Comparison of ENCODE assay signal across 22 cellular contexts in the genomic region with DNA sequence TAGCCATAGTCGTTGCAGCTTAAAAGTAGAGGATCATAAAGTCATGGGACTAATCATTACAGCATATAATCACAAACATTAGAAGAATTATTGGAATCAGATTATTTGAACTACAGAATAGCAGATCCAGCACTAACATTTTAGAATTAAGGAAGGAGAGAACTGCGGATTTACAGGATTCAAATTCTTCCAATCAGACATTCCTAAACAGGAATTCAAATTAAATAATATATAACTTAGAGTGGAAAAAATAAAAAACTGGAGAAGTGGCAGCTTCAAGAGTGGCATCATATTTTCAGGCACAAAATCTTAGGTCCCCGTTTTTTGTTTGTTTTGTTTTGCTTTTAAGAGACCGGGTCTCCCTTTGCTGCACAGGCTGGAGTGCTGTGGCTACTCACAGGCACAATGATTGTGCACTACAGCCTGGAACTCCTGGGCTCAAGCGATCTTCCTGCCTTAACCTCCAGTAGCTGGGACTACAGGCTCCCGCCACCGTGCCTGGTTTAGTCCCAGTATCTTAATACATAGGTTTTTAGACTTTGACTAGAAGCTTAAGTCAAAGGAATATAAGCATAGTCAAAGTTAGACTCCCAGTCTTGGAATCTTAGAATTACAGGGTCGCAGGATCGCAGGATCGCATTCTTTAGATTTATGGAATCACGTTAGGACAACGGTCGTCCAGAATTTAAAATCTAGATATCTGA. TPM values are rescaled to one million over a fixed set of nuclear protein-coding genes. Genes with fewer than 3 reads are reported as not detected.
DNase-seq lines count a peak whose midpoint lies in the region; ATAC-seq, FAIRE-seq and TF ChIP-seq lines count a peak whose summit lies in the region.
"Had no signal": no experiment of that assay in that cellular context is flagged by ENCODE, and none has a peak within 500 bp of the region (broad histone marks: within the 10 kb centered on the region; RNA-seq: fewer than 3 reads in every experiment).

No MANE protein-coding gene starts in this region.

- intact Hi-C loops in IMR-90 (cut with micrococcal nuclease), result no loop called here

- CTCF ChIA-PET in IMR-90 (lab: Yijun Ruan, JAX), result no interaction called here
- CTCF ChIA-PET in H1 (lab: Charles Lee; ENCODE audit: partially characterized antibody), result interaction anchor here (0.8 to 1.4 kb wide), 4 partner anchors 9 to 39 kb away, joined by 3 to 4 read pairs (median 4); no protein-coding TSS in a partner anchor

- H3K36me3 ChIP-seq in IMR-90 (ENCODE audit: control insufficient read depth, insufficient read depth, low read length) (no peaks in the 10 kb centered on the region; the same call in 1 of the 2 replicates), H1 (ENCODE audit: control insufficient read depth in 2 of 4, insufficient read depth in 4 of 4, low read length in 3 of 4) (peaks cover 0 to 6% (median 0%) of the 10 kb centered on the region in 4 experiments; a peak in 1 of 8 replicates), skeletal muscle satellite cell (ENCODE audit: insufficient read depth, low read length) (no peaks in the 10 kb centered on the region)

- H3K9me1 ChIP-seq in IMR-90 (ENCODE audit: insufficient read depth, low read length), result no peaks in the 10 kb centered on the region; the same call in 1 of the 2 replicates

- DNase-seq in DMS 273 (lab: John Stamatoyannopoulos, UW; ENCODE audit: unreplicated experiment) (peak; percentile 8), DMS 273 treated with DMSO at 0.1 percent for 48 hours (lab: John Stamatoyannopoulos, UW) (no peak), IMR-90 (no peak), H1 (ENCODE audit: low read depth in 1 of 2, low spot score in 2 of 2) (no peak), putamen (ENCODE audit: low spot score) (no peak), GM13976 (ENCODE audit: low spot score) (no peak)
- no peak for DNase-seq in effector CD4-positive, alpha-beta T cell
- DNase-seq: C1 segment of cervical spinal cord; Caco-2; DMS79; GDM1; GM23248; NCI-H1417; NCI-H2029; NCI-H524; NK-92 treated with Interleukin-12 subunit alpha and Interleukin-12 subunit beta, amount 100 ng/mL, for 24 hours; PC-3 had no signal

- FAIRE-seq in H1 (lab: Jason Lieb, UNC), result no peak
- FAIRE-seq: GM12892, HepG2 had no signal

- BruUV-seq in IMR-90 (replicated peaks; lab: Mats Ljungman, UMichigan), result no TSS peak

- POLR2A ChIA-PET in IMR-90 (lab: Charles Lee; ENCODE audit: unreplicated experiment), result no interaction called here
- POLR2A ChIA-PET in H1 (lab: Charles Lee; ENCODE audit: partially characterized antibody), result no interaction called here

- no peak overlapping the region for H3K9ac ChIP-seq in IMR-90 (ENCODE audit: low read depth, low read length)
- H3K9ac ChIP-seq in H1 (replicated peaks in 1 of 4; ENCODE audit: extremely low read depth in 1 of 4, low read depth in 3 of 4, low read length in 3 of 4), result no peak overlapping the region
- no peak overlapping the region for H3K9ac ChIP-seq in skeletal muscle satellite cell (ENCODE audit: low read depth, low read length)
- H3K9ac ChIP-seq: GM23248 had no signal

- no peaks in the 10 kb centered on the region for H3K79me2 ChIP-seq in H1 (ENCODE audit: control insufficient read depth in 1 of 2, insufficient read depth in 2 of 2, low read length in 2 of 2)

- H4K5ac ChIP-seq in IMR-90 (ENCODE audit: low read depth, low read length) (no peak overlapping the region), H1 (ENCODE audit: insufficient read length, low read depth, low read length) (no peak overlapping the region)

- ATAC-seq in IMR-90 (ENCODE audit: low read depth), result no peak
- ATAC-seq: HepG2, PC-3 had no signal

- peaks cover 17% of the 10 kb centered on the region; the same call in 1 of the 2 replicates for H3K23me2 ChIP-seq in H1 (ENCODE audit: low read depth, low read length)

- H2BK20ac ChIP-seq in IMR-90 (ENCODE audit: low read depth, low read length) (no peak overlapping the region), H1 (ENCODE audit: low read length) (no peak overlapping the region)

- H4K20me1 ChIP-seq in IMR-90 (ENCODE audit: insufficient read depth, low read length) (peaks cover 3% of the 10 kb centered on the region; the same call in 1 of the 2 replicates), H1 (replicated peaks in 1 of 2; ENCODE audit: control insufficient read depth in 1 of 2, insufficient read depth in 2 of 2, low read length in 2 of 2) (peaks cover 10 to 24% of the 10 kb centered on the region in 2 experiments)

- H3K4me3 ChIP-seq in IMR-90 (ENCODE audit: insufficient read depth, low read depth, low read length), result no peak overlapping the region
- H3K4me3 ChIP-seq in H1 (ENCODE audit: extremely low read depth in 1 of 4, insufficient read depth in 2 of 4, low read depth in 3 of 4, low read length in 4 of 4), result peak overlapping the region in 1 of 4 experiments; percentile 59; a peak in 1 of 8 replicates
- no peak overlapping the region for H3K4me3 ChIP-seq in skeletal muscle satellite cell (ENCODE audit: low read length)
- H3K4me3 ChIP-seq: GM23248 had no signal

- no peak overlapping the region for H2BK120ac ChIP-seq in IMR-90 (ENCODE audit: low read depth, low read length)
- H2BK120ac ChIP-seq in H1 (replicated peaks; ENCODE audit: low read depth, low read length), result no peak overlapping the region

- H2AK5ac ChIP-seq in IMR-90 (ENCODE audit: low read depth, low read length) (peak overlapping the region; percentile 15; the same call in 1 of the 2 replicates), H1 (ENCODE audit: low read depth, low read length) (no peak overlapping the region)

- H2BK5ac ChIP-seq in IMR-90 (ENCODE audit: low read depth, low read length, poor library complexity, severe bottlenecking) (no peak overlapping the region), H1 (ENCODE audit: low read depth, low read length) (no peak overlapping the region)

- TF ChIP-seq EP300 in H1 (IDR thresholded peaks at IDR 0.05; ENCODE audit: borderline replicate concordance in 1 of 2, low read depth in 2 of 2, low read length in 2 of 2), result no peak

- H3K18ac ChIP-seq in IMR-90 (ENCODE audit: low read depth, low read length) (no peak overlapping the region), H1 (ENCODE audit: extremely low read depth, low read length) (no peak overlapping the region)

- H2BK15ac ChIP-seq in IMR-90 (ENCODE audit: low read depth, low read length), result no peak overlapping the region
- H2BK15ac ChIP-seq in H1 (ENCODE audit: low read length), result no peak overlapping the region

- H4K8ac ChIP-seq in IMR-90 (ENCODE audit: low read depth in 2 of 2, low read length in 2 of 2) (no peak overlapping the region), H1 (ENCODE audit: extremely low read depth, insufficient read depth, low read length) (no peak overlapping the region)

- H3K23ac ChIP-seq in IMR-90 (ENCODE audit: low read depth, low read length), result peak overlapping the region; percentile 34; the same call in 1 of the 2 replicates
- H3K23ac ChIP-seq in H1 (ENCODE audit: insufficient read length), result no peak overlapping the region

- no peak overlapping the region for H3K27ac ChIP-seq in IMR-90 (ENCODE audit: insufficient read depth, low read length)
- H3K27ac ChIP-seq in H1 (ENCODE audit: low read depth, low read length), result no peak overlapping the region
- H3K27ac ChIP-seq: 22Rv1, GM23248 had no signal

- H3K4me1 ChIP-seq in IMR-90 (ENCODE audit: control insufficient read depth, insufficient read depth, low read length) (peaks cover 4% of the 10 kb centered on the region; the same call in 1 of the 2 replicates), H1 (replicated peaks in 1 of 4; ENCODE audit: control insufficient read depth in 3 of 4, insufficient read depth in 4 of 4, low read length in 3 of 4) (peaks cover 10 to 34% (median 18%) of the 10 kb centered on the region in 4 experiments), skeletal muscle satellite cell (ENCODE audit: control insufficient read depth, insufficient read depth, low read length) (peaks cover 9% of the 10 kb centered on the region)
- H3K4me1 ChIP-seq: Caco-2 had no signal

- in situ Hi-C loops in IMR-90 (cut with MboI; ENCODE audit: low sequenced_read_pairs), result no loop called here
- in situ Hi-C loops in GM13976 (cut with MboI; ENCODE audit: low sequenced_read_pairs, unreplicated experiment), result no loop called here

- 21% methylated on average over 3 of the region's 13 CpGs; no CpG with 5 or more reads in 1 of the 2 experiments for WGBS in IMR-90 (ENCODE audit: extremely low coverage in 2 of 2, insufficient read length in 1 of 2), 2 experiments
- WGBS in H1 (ENCODE audit: extremely low coverage in 1 of 2, insufficient coverage in 1 of 2, insufficient read length in 1 of 2, insufficient replicate concordance in 2 of 2, low coverage in 1 of 2, low lambda C conversion rate in 2 of 2, missing lambda C conversion rate in 1 of 2), 2 experiments, result 19% methylated on average over 13 of the region's 13 CpGs; no CpG with 5 or more reads in 1 of the 2 experiments

- no peak for TF ChIP-seq RAD21 in IMR-90 (IDR thresholded peaks at IDR 0.05; ENCODE audit: low read length)
- TF ChIP-seq RAD21 in H1 (IDR thresholded peaks at IDR 0.05 in 1 of 2, conservative IDR thresholded peaks at IDR 0.05 in 1 of 2; ENCODE audit: low read depth in 2 of 2, low read length in 2 of 2), result no peak

- H4K91ac ChIP-seq in IMR-90 (ENCODE audit: insufficient read depth, low read depth, low read length) (no peak overlapping the region), H1 (replicated peaks; ENCODE audit: insufficient read length, low read length) (no peak overlapping the region)

- no peak overlapping the region for H2BK12ac ChIP-seq in H1 (ENCODE audit: low read depth, low read length)

- dilution Hi-C loops in IMR-90 (cut with HindIII; ENCODE audit: low sequenced_read_pairs, unreplicated experiment), result no loop called here

- no peak overlapping the region for H2AK9ac ChIP-seq in IMR-90 (replicated peaks; ENCODE audit: low read depth, low read length, poor library complexity)

- H3K4ac ChIP-seq in IMR-90 (ENCODE audit: low read depth, low read length) (no peak overlapping the region), H1 (replicated peaks; ENCODE audit: insufficient read length, low read depth, low read length) (no peak overlapping the region)

- peaks cover 28% of the 10 kb centered on the region for H3K9me3 ChIP-seq in IMR-90 (ENCODE audit: control insufficient read depth, insufficient read depth, low read length)
- no peaks in the 10 kb centered on the region for H3K9me3 ChIP-seq in H1 (ENCODE audit: insufficient read depth in 2 of 2, low read depth in 1 of 2, low read length in 1 of 2)
- no peaks in the 10 kb centered on the region for H3K9me3 ChIP-seq in skeletal muscle satellite cell (replicated peaks; ENCODE audit: low read length)
- H3K9me3 ChIP-seq: Caco-2 had no signal

- TF ChIP-seq POLR2A in IMR-90 (IDR thresholded peaks at IDR 0.05; ENCODE audit: low read depth, low read length) (no peak), H1 (IDR thresholded peaks at IDR 0.05; ENCODE audit: control extremely low read depth in 1 of 2, low read depth in 2 of 2, low read length in 2 of 2) (no peak)

- H3K27me3 ChIP-seq in IMR-90 (ENCODE audit: control insufficient read depth, insufficient read depth, low read length) (peaks cover 96% of the 10 kb centered on the region), H1 (replicated peaks in 1 of 4; ENCODE audit: control insufficient read depth in 3 of 4, extremely low read depth in 1 of 4, insufficient read depth in 3 of 4, low read length in 3 of 4) (peaks cover 99 to 100% (median 100%) of the 10 kb centered on the region in 4 experiments), skeletal muscle satellite cell (ENCODE audit: control insufficient read depth, insufficient read depth, low read length) (peaks cover 96% of the 10 kb centered on the region)

- H3K79me1 ChIP-seq in IMR-90 (ENCODE audit: low read depth in 1 of 2, low read length in 2 of 2) (no peaks in the 10 kb centered on the region), H1 (ENCODE audit: low read depth, low read length) (no peaks in the 10 kb centered on the region)

- TF ChIP-seq CTCF in IMR-90 (conservative IDR thresholded peaks at IDR 0.05; ENCODE audit: low read depth, low read length) (no peak), H1 (IDR thresholded peaks at IDR 0.05; ENCODE audit: control extremely low read depth in 1 of 3, insufficient read depth in 1 of 3, low read depth in 1 of 3, low read length in 3 of 3) (no peak), GM13976 (IDR thresholded peaks at IDR 0.05; ENCODE audit: borderline replicate concordance, control extremely low read depth, extremely low read depth, insufficient read depth, missing control alignments) (no peak)

- H3K14ac ChIP-seq in IMR-90 (replicated peaks; ENCODE audit: low read depth, low read length) (no peak overlapping the region), H1 (ENCODE audit: insufficient read length) (no peak overlapping the region)

- H3K4me2 ChIP-seq in IMR-90 (ENCODE audit: low read depth, low read length), result no peak overlapping the region
- H3K4me2 ChIP-seq in H1 (ENCODE audit: insufficient read depth in 1 of 2, low read depth in 2 of 2, low read length in 2 of 2), result peak overlapping the region in 1 of 2 experiments; percentile 72; a peak in 1 of 4 replicates
- H3K4me2 ChIP-seq in skeletal muscle satellite cell (ENCODE audit: low read length), result peak overlapping the region; percentile 34

- no peak overlapping the region for H3K56ac ChIP-seq in IMR-90 (ENCODE audit: extremely low read depth, insufficient read depth, low read length)
- H3K56ac ChIP-seq in H1 (replicated peaks; ENCODE audit: insufficient read length, low read depth, low read length), result no peak overlapping the region

- H2AFZ ChIP-seq in IMR-90 (replicated peaks; ENCODE audit: low read length, poor library complexity) (no peak overlapping the region), H1 (ENCODE audit: low read length) (no peak overlapping the region)
- H2AFZ ChIP-seq: GM23248 had no signal

RNA-seq across cellular contexts. Expression of gene FOXE1, which starts 2.1 kb away (rescaled TPM):
- total RNA-seq in IMR-90 (2012; rRNA removed), result under 0.01 and 0.28 TPM in 2 replicates
- polyA plus RNA-seq in IMR-90 (2012; rRNA removed) (0.22 TPM in 2 replicates), H1 (2011; rRNA removed) (0.03 TPM in 2 replicates)
- 0.14 and 0.36 TPM in 2 replicates for polyA plus RNA-seq in IMR-90 (2012; cell fraction: cytosol; rRNA removed)
- 0.52 and 0.65 TPM in 2 replicates for polyA plus RNA-seq in IMR-90 (2012; cell fraction: nucleus; rRNA removed; ENCODE audit: low replicate concordance)
- not detected in 2 replicates for total RNA-seq in H1 (2021; fragmentation: NEBNext Ultra II Directional; extraction: Animal tissue kit (Norgen Biotek cat#: 25700))
- 0.03 TPM for polyA plus RNA-seq in H1 (2011; cell fraction: cytosol; rRNA removed)
- not detected for polyA plus RNA-seq in H1 (2011; cell fraction: nucleus; rRNA removed)
- polyA plus RNA-seq in H1 (2012, experiment 1 of 2), result not detected in 4 replicates
- 0.07 TPM for polyA plus RNA-seq in H1 (2012, experiment 2 of 2)
- 0.04 TPM for polyA plus RNA-seq in H1 (2013, experiment 1 of 2)
- 0.04 TPM for polyA plus RNA-seq in H1 (2013, experiment 2 of 2)
- 0.03 and 0.05 TPM in 2 replicates for polyA minus RNA-seq in H1 (2011; rRNA and poly(A)+ RNA removed)
- polyA minus RNA-seq in H1 (2011; cell fraction: cytosol; rRNA and poly(A)+ RNA removed), result not detected
- not detected for polyA minus RNA-seq in H1 (2011; cell fraction: nucleus; rRNA and poly(A)+ RNA removed)
- not detected in 2 replicates for total RNA-seq in skeletal muscle satellite cell (2012; rRNA removed)
- total RNA-seq: Caco-2, GM23248, HepG2, LHCN-M2, PC-3 had no signal
- polyA plus RNA-seq: GM23248, HepG2 had no signal
